In genomic region chr22:38291201-38291777, GRCh38 we compare ENCODE assay signal across 15 cellular contexts. TPM values are rescaled to one million over a fixed set of nuclear protein-coding genes. Genes with fewer than 3 reads are reported as not detected.
A peak's percentile ranks its signal among the peaks of the same experiment; 100 is the strongest.
DNase-seq lines count a peak whose midpoint lies in the region; ATAC-seq, FAIRE-seq and TF ChIP-seq lines count a peak whose summit lies in the region.
"Had no signal": no experiment of that assay in that cellular context is flagged by ENCODE, and none has a peak within 500 bp of the region (broad histone marks: within the 10 kb centered on the region; RNA-seq: fewer than 3 reads in every experiment).

No MANE protein-coding gene starts in this region.

- no peak overlapping the region for H3K18ac ChIP-seq in IMR-90 (ENCODE audit: low read depth, low read length)

- H3K27me3 ChIP-seq in BE2C (no peaks in the 10 kb centered on the region), IMR-90 (ENCODE audit: control insufficient read depth, insufficient read depth, low read length) (no peaks in the 10 kb centered on the region), K562 (ENCODE audit: control insufficient read depth in 2 of 2, insufficient read depth in 2 of 2, low read length in 2 of 2) (no peaks in the 10 kb centered on the region)

- TF ChIP-seq RAD21 in IMR-90 (IDR thresholded peaks at IDR 0.05; ENCODE audit: low read length): no peak
- no peak for TF ChIP-seq RAD21 in K562 (CRISPR knock-in tag; conservative IDR thresholded peaks at IDR 0.05 in 1 of 2, IDR thresholded peaks at IDR 0.05 in 1 of 2)

- DNase-seq in BE2C (peak; percentile 68), IMR-90 (no peak), K562 (ENCODE audit: extremely low read depth in 1 of 4, low spot score in 3 of 4) (no peak), mesothelial cell of epicardium (ENCODE audit: low spot score in 2 of 2, unreplicated experiment in 2 of 2) (no peak), left lobe of liver (ENCODE audit: low spot score) (no peak), HEK293T (ENCODE audit: extremely low spot score) (no peak), nucleus accumbens (lab: John Stamatoyannopoulos, UW) (no peak), GF-D8 (lab: John Stamatoyannopoulos, UW) (no peak)
- DNase-seq: activated CD4-positive, alpha-beta T cell treated with anti-CD3 and anti-CD28 coated beads, Interleukin-2, amount 50 U/mL, for 4 hours; activated gamma-delta T cell treated with Interleukin-2 at 50 U/mL for 16 hours; AML-193; naive thymus-derived CD4-positive, alpha-beta T cell; stimulated activated CD8-positive, alpha-beta memory T cell treated with anti-CD3 and anti-CD28 coated beads, Interleukin-4, amount 100 ng/mL, for 48 hours had no signal

- POLR2A ChIA-PET in IMR-90 (lab: Charles Lee; ENCODE audit: unreplicated experiment) (interaction anchor here (0.7 kb wide), 2 partner anchors 18 to 34 kb away, joined by 3 read pairs; no protein-coding TSS in a partner anchor), K562 (lab: Yijun Ruan, JAX) (no interaction called here), HEK293T (lab: Yijun Ruan, JAX) (interaction anchor here (1.4 kb wide), 1 partner anchor 20 kb away, joined by 4 read pairs; no protein-coding TSS in a partner anchor)

- peaks cover 10% of the 10 kb centered on the region for H3K4me1 Mint-ChIP-seq in mesothelial cell of epicardium
- H3K4me1 Mint-ChIP-seq: naive thymus-derived CD4-positive, alpha-beta T cell had no signal

- no peak overlapping the region for H3K9ac ChIP-seq in IMR-90 (ENCODE audit: low read depth, low read length)
- H3K9ac ChIP-seq in K562 (ENCODE audit: insufficient read depth in 1 of 2, low read depth in 2 of 2, low read length in 2 of 2): 0 out of 4 replicates have a peak overlapping the region, but pooled peaks of 1 of the 2 experiments have one; percentile 9

- H2BK20ac ChIP-seq in IMR-90 (ENCODE audit: low read depth, low read length): no peak overlapping the region

- H3K9me1 ChIP-seq in IMR-90 (ENCODE audit: insufficient read depth, low read length): peaks cover 8% of the 10 kb centered on the region
- H3K9me1 ChIP-seq in K562 (ENCODE audit: control insufficient read depth, insufficient read depth, low read length): no peaks in the 10 kb centered on the region

- H3K27ac Mint-ChIP-seq in mesothelial cell of epicardium: peak overlapping the region; percentile 80
- H3K27ac Mint-ChIP-seq: T-helper 1 cell treated with Interleukin-12 subunit alpha and Interleukin-12 subunit beta and Interleukin-4 antibody, amounts not matched to agents 30 μg/mL and 1 μg/mL, for 36 hours had no signal

- no peak overlapping the region for H2BK15ac ChIP-seq in IMR-90 (ENCODE audit: low read depth, low read length)

- peaks cover 43% of the 10 kb centered on the region for H3K36me3 ChIP-seq in BE2C
- peaks cover 71% of the 10 kb centered on the region for H3K36me3 ChIP-seq in IMR-90 (ENCODE audit: control insufficient read depth, insufficient read depth, low read length)
- peaks cover 35% of the 10 kb centered on the region; the same call in 2 of the 3 replicates for H3K36me3 ChIP-seq in K562 (ENCODE audit: control insufficient read depth, insufficient read depth, low read length)

- H3K27ac ChIP-seq in IMR-90 (ENCODE audit: insufficient read depth, low read length) (no peak overlapping the region), K562 (ENCODE audit: extremely low read depth, low read depth, low read length) (no peak overlapping the region)

- TSS peak; percentile 48 for BruUV-seq in IMR-90 (replicated peaks; lab: Mats Ljungman, UMichigan)
- BruUV-seq in K562 (replicated peaks; lab: Mats Ljungman, UMichigan): TSS peak; percentile 40

- H3K4ac ChIP-seq in IMR-90 (ENCODE audit: low read depth, low read length): no peak overlapping the region

- H3K79me2 ChIP-seq in K562 (ENCODE audit: control insufficient read depth, insufficient read depth, low read length): no peaks in the 10 kb centered on the region

- no peak for ATAC-seq in IMR-90 (ENCODE audit: low read depth)
- no peak for ATAC-seq in K562
- ATAC-seq in left lobe of liver: no peak
- ATAC-seq: naive thymus-derived CD4-positive, alpha-beta T cell had no signal

- H3K4me3 ChIP-seq in BE2C (ENCODE audit: low read depth, low read length) (no peak overlapping the region), IMR-90 (ENCODE audit: insufficient read depth, low read depth, low read length) (no peak overlapping the region), K562 (no peak overlapping the region)

- H3K14ac ChIP-seq in IMR-90 (replicated peaks; ENCODE audit: low read depth, low read length): no peak overlapping the region

- H3K36me3 Mint-ChIP-seq in mesothelial cell of epicardium: peaks cover 20% of the 10 kb centered on the region

- no peak overlapping the region for H3K23ac ChIP-seq in IMR-90 (ENCODE audit: low read depth, low read length)

- TF ChIP-seq EP300 in K562 (IDR thresholded peaks at IDR 0.05; ENCODE audit: low read length): no peak

- no peaks in the 10 kb centered on the region for H3K9me3 Mint-ChIP-seq in mesothelial cell of epicardium
- H3K9me3 Mint-ChIP-seq: naive thymus-derived CD4-positive, alpha-beta T cell; T-helper 1 cell treated with Interleukin-12 subunit alpha and Interleukin-12 subunit beta and Interleukin-4 antibody, amounts not matched to agents 30 μg/mL and 1 μg/mL, for 36 hours had no signal

- no peak overlapping the region for H2BK120ac ChIP-seq in IMR-90 (ENCODE audit: low read depth, low read length)

- peaks cover 19 to 78% of the 10 kb centered on the region in 2 experiments for H3K79me1 ChIP-seq in IMR-90 (ENCODE audit: low read depth in 1 of 2, low read length in 2 of 2)

- H2AK5ac ChIP-seq in IMR-90 (ENCODE audit: low read depth, low read length): no peak overlapping the region

- H3K4me2 ChIP-seq in IMR-90 (ENCODE audit: low read depth, low read length) (no peak overlapping the region), K562 (ENCODE audit: insufficient read depth, low read length) (no peak overlapping the region)

- H4K5ac ChIP-seq in IMR-90 (ENCODE audit: low read depth, low read length): no peak overlapping the region

- TF ChIP-seq CTCF in BE2C (IDR thresholded peaks at IDR 0.05; ENCODE audit: low read depth, low read length) (peak; percentile 41; the same call in 1 of the 2 replicates), IMR-90 (conservative IDR thresholded peaks at IDR 0.05; ENCODE audit: low read depth, low read length) (no peak), K562 (IDR thresholded peaks at IDR 0.05 in 2 of 3, conservative IDR thresholded peaks at IDR 0.05 in 1 of 3; ENCODE audit: insufficient read depth in 2 of 3, low read depth in 1 of 3, low read length in 3 of 3) (no peak), mesothelial cell of epicardium (IDR thresholded peaks at IDR 0.05; ENCODE audit: unreplicated experiment) (no peak)

- no peak overlapping the region for H3K4me3 Mint-ChIP-seq in mesothelial cell of epicardium
- H3K4me3 Mint-ChIP-seq: naive thymus-derived CD4-positive, alpha-beta T cell; T-helper 1 cell treated with Interleukin-12 subunit alpha and Interleukin-12 subunit beta and Interleukin-4 antibody, amounts not matched to agents 30 μg/mL and 1 μg/mL, for 36 hours had no signal

- WGBS in IMR-90 (ENCODE audit: extremely low coverage in 2 of 2, insufficient read length in 1 of 2), 2 experiments: 60% methylated on average over 4 of the region's 22 CpGs; no CpG with 5 or more reads in 1 of the 2 experiments
- 58% methylated on average over 9 of the region's 22 CpGs for WGBS in K562 (ENCODE audit: insufficient coverage, low coverage, missing lambda C conversion rate)

- H4K91ac ChIP-seq in IMR-90 (ENCODE audit: insufficient read depth, low read depth, low read length): no peak overlapping the region

- H2BK5ac ChIP-seq in IMR-90 (ENCODE audit: low read depth, low read length, poor library complexity, severe bottlenecking): no peak overlapping the region

- in situ Hi-C loops in IMR-90 (cut with MboI; ENCODE audit: low sequenced_read_pairs): no loop called here
- in situ Hi-C loops in K562 (cut with MboI): no loop called here

- H3K4me1 ChIP-seq in BE2C: no peaks in the 10 kb centered on the region; the same call in 1 of the 2 replicates
- H3K4me1 ChIP-seq in IMR-90 (ENCODE audit: control insufficient read depth, insufficient read depth, low read length): peaks cover 6% of the 10 kb centered on the region; the same call in 1 of the 2 replicates
- peaks cover 0 to 7% of the 10 kb centered on the region in 2 experiments; a peak in 2 of 5 replicates for H3K4me1 ChIP-seq in K562 (replicated peaks in 1 of 2; ENCODE audit: control insufficient read depth in 2 of 2, insufficient read depth in 2 of 2, low read length in 2 of 2)

- no peaks in the 10 kb centered on the region for H3K27me3 Mint-ChIP-seq in mesothelial cell of epicardium (ENCODE audit: low read depth)
- H3K27me3 Mint-ChIP-seq: naive thymus-derived CD4-positive, alpha-beta T cell had no signal

- no peak overlapping the region for H4K8ac ChIP-seq in IMR-90 (ENCODE audit: low read depth in 2 of 2, low read length in 2 of 2)

- CTCF ChIA-PET in IMR-90 (lab: Yijun Ruan, JAX) (no interaction called here), K562 (lab: Yijun Ruan, JAX; ENCODE audit: low intra/inter-chr PET ratio) (no interaction called here), HEK293T (lab: Yijun Ruan, JAX) (interaction anchor here (0.9 kb wide), 1 partner anchor 62 kb away, joined by 3 read pairs; no protein-coding TSS in a partner anchor)

- no peaks in the 10 kb centered on the region for H3K9me3 ChIP-seq in BE2C
- H3K9me3 ChIP-seq in IMR-90 (ENCODE audit: control insufficient read depth, insufficient read depth, low read length): no peaks in the 10 kb centered on the region
- no peaks in the 10 kb centered on the region for H3K9me3 ChIP-seq in K562 (replicated peaks; ENCODE audit: control insufficient read depth, insufficient read depth, low read depth, low read length)

- dilution Hi-C loops in IMR-90 (cut with HindIII; ENCODE audit: low sequenced_read_pairs, unreplicated experiment): no loop called here

- H4K20me1 ChIP-seq in IMR-90 (ENCODE audit: insufficient read depth, low read length): peaks cover 53% of the 10 kb centered on the region
- no peaks in the 10 kb centered on the region for H4K20me1 ChIP-seq in K562 (replicated peaks; ENCODE audit: control insufficient read depth, insufficient read depth, low read length)

- H2AK9ac ChIP-seq in IMR-90 (replicated peaks; ENCODE audit: low read depth, low read length, poor library complexity): no peak overlapping the region

- FAIRE-seq in K562 (lab: Jason Lieb, UNC): no peak
- FAIRE-seq: islet of Langerhans had no signal

- intact Hi-C loops in IMR-90 (cut with micrococcal nuclease) (no loop called here), K562 (cut with micrococcal nuclease) (no loop called here)

- H2AFZ ChIP-seq in IMR-90 (replicated peaks; ENCODE audit: low read length, poor library complexity): no peak overlapping the region
- no peak overlapping the region for H2AFZ ChIP-seq in K562 (ENCODE audit: low read depth, low read length)

- no peak for TF ChIP-seq POLR2A in IMR-90 (IDR thresholded peaks at IDR 0.05; ENCODE audit: low read depth, low read length)
- TF ChIP-seq POLR2A in K562 (conservative IDR thresholded peaks at IDR 0.05): no peak

- no peak overlapping the region for H3K56ac ChIP-seq in IMR-90 (ENCODE audit: extremely low read depth, insufficient read depth, low read length)

RNA-seq across cellular contexts. Expression of gene TMEM184B, which starts 18.5 kb away (rescaled TPM):
- polyA plus RNA-seq in BE2C (2012; ENCODE audit: insufficient read depth, insufficient read length, low read depth): 51.4 TPM
- total RNA-seq in IMR-90 (2012; rRNA removed) (9.1 and 9.2 TPM in 2 replicates), K562 (2014; rRNA removed) (8.4 and 9.6 TPM in 2 replicates), K562 (2014; rRNA removed; fragmentation: Illumina TruSeq; extraction: Trizol) (4.0 and 5.5 TPM in 2 replicates), K562 (2015; rRNA removed; fragmentation: Illumina TruSeq; extraction: Trizol) (6.2 and 6.7 TPM in 2 replicates), K562 (2021) (22.7 and 25.1 TPM in 2 replicates), mesothelial cell of epicardium (61.4 to 64.0 TPM (median 62.8 TPM) in 3 replicates), left lobe of liver (11.7 TPM)
- polyA plus RNA-seq in IMR-90 (2012; rRNA removed) (81.1 and 87.5 TPM in 2 replicates), K562 (2011; rRNA removed) (4.9 and 12.2 TPM in 2 replicates), K562 (2014; fragmentation: Illumina TruSeq; extraction: Trizol) (14.2 and 16.4 TPM in 2 replicates), K562 (2014; fragmentation: Nextera tagmentation; extraction: Ambion mirVana) (under 1 TPM; 0.31 to 0.38 TPM), K562 (2014; rRNA removed) (10.1 and 14.1 TPM in 2 replicates)
- polyA plus RNA-seq in IMR-90 (2012; cell fraction: cytosol; rRNA removed): 40.0 and 98.4 TPM in 2 replicates
- 132 and 272 TPM in 2 replicates for polyA plus RNA-seq in IMR-90 (2012; cell fraction: nucleus; rRNA removed; ENCODE audit: low replicate concordance)
- 16.3 and 42.3 TPM in 2 replicates for total RNA-seq in K562 (2011; cell fraction: chromatin; rRNA removed; ENCODE audit: low replicate concordance)
- total RNA-seq in K562 (2011; cell fraction: nucleolus; rRNA removed): 20.4 and 25.5 TPM in 2 replicates
- total RNA-seq in K562 (2011; cell fraction: nucleoplasm; rRNA removed): 21.6 and 32.1 TPM in 2 replicates
- 8.3 and 11.2 TPM in 2 replicates for polyA plus RNA-seq in K562 (2011; cell fraction: cytosol; rRNA removed)
- polyA plus RNA-seq in K562 (2011; cell fraction: nucleus; rRNA removed): 16.1 and 21.6 TPM in 2 replicates
- 14.8 and 20.5 TPM in 2 replicates for polyA plus RNA-seq in K562 (2012)
- 6.7 and 7.8 TPM in 2 replicates for polyA minus RNA-seq in K562 (2011; rRNA and poly(A)+ RNA removed)
- 12.2 and 15.7 TPM in 2 replicates for polyA minus RNA-seq in K562 (2011; cell fraction: cytosol; rRNA and poly(A)+ RNA removed)
- 5.1 and 5.8 TPM in 2 replicates for polyA minus RNA-seq in K562 (2011; cell fraction: nucleus; rRNA and poly(A)+ RNA removed)

RNA-seq across cellular contexts. Expression of gene CSNK1E, which starts 25.9 kb away (rescaled TPM):
- polyA plus RNA-seq in BE2C (2012; ENCODE audit: insufficient read depth, insufficient read length, low read depth): 460 TPM
- total RNA-seq in IMR-90 (2012; rRNA removed): 114 and 116 TPM in 2 replicates
- 270 and 276 TPM in 2 replicates for polyA plus RNA-seq in IMR-90 (2012; rRNA removed)
- polyA plus RNA-seq in IMR-90 (2012; cell fraction: cytosol; rRNA removed): 125 and 248 TPM in 2 replicates
- 504 and 679 TPM in 2 replicates for polyA plus RNA-seq in IMR-90 (2012; cell fraction: nucleus; rRNA removed; ENCODE audit: low replicate concordance)
- total RNA-seq in K562 (2011; cell fraction: chromatin; rRNA removed; ENCODE audit: low replicate concordance): 112 and 292 TPM in 2 replicates
- total RNA-seq in K562 (2011; cell fraction: nucleolus; rRNA removed): 149 and 193 TPM in 2 replicates
- 126 and 139 TPM in 2 replicates for total RNA-seq in K562 (2011; cell fraction: nucleoplasm; rRNA removed)
- total RNA-seq in K562 (2014; rRNA removed): 41.3 and 55.7 TPM in 2 replicates
- total RNA-seq in K562 (2014; rRNA removed; fragmentation: Illumina TruSeq; extraction: Trizol): 18.0 and 22.5 TPM in 2 replicates
- 33.1 and 34.4 TPM in 2 replicates for total RNA-seq in K562 (2015; rRNA removed; fragmentation: Illumina TruSeq; extraction: Trizol)
- 61.0 and 62.8 TPM in 2 replicates for total RNA-seq in K562 (2021)
- polyA plus RNA-seq in K562 (2011; rRNA removed): 64.0 and 77.0 TPM in 2 replicates
- 83.0 and 121 TPM in 2 replicates for polyA plus RNA-seq in K562 (2011; cell fraction: cytosol; rRNA removed)
- 148 and 215 TPM in 2 replicates for polyA plus RNA-seq in K562 (2011; cell fraction: nucleus; rRNA removed)
- 34.2 and 69.8 TPM in 2 replicates for polyA plus RNA-seq in K562 (2012)
- polyA plus RNA-seq in K562 (2014; fragmentation: Illumina TruSeq; extraction: Trizol): 64.0 and 73.3 TPM in 2 replicates
- polyA plus RNA-seq in K562 (2014; fragmentation: Nextera tagmentation; extraction: Ambion mirVana): 1 to 10 TPM; 2.7 to 3.8 TPM
- polyA plus RNA-seq in K562 (2014; rRNA removed): 65.6 and 70.0 TPM in 2 replicates
- polyA minus RNA-seq in K562 (2011; rRNA and poly(A)+ RNA removed): 36.0 and 61.3 TPM in 2 replicates
- 48.1 and 53.3 TPM in 2 replicates for polyA minus RNA-seq in K562 (2011; cell fraction: cytosol; rRNA and poly(A)+ RNA removed)
- polyA minus RNA-seq in K562 (2011; cell fraction: nucleus; rRNA and poly(A)+ RNA removed): 48.2 and 49.9 TPM in 2 replicates
- total RNA-seq in mesothelial cell of epicardium: 261 to 264 TPM (median 261 TPM) in 3 replicates
- total RNA-seq in left lobe of liver: 29.4 TPM
